Comparison of ENCODE assay signal across 8 cellular contexts in the genomic region with DNA sequence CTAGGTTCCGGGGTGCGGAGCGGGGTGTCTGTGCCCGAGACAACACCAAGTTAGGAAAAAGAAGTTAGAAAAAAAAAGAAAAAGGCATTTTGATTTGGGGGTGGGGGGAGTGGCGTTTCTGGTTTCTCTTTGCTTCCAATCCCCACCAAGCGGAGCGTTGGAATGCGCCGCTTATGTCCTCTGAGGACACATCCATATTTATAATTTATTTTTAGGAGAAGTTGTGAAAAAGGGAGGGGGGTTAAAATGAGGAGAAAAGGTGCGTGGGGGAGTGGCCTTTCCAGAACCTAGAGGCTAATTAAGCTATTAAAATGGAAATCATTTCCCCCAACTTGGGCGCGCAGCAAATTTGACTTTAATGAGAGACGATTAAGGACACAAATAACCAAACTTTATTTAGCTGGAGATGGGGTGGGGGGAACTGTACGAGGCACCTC.
A peak's percentile ranks its signal among the peaks of the same experiment; 100 is the strongest.
DNase-seq lines count a peak whose midpoint lies in the region; ATAC-seq lines count a peak whose summit lies in the region.

No MANE protein-coding gene starts in this region.

- peaks cover 2% of the 10 kb centered on the region for H3K27me3 ChIP-seq in CD4-positive, CD25-positive, alpha-beta regulatory T cell (ENCODE audit: control insufficient read depth, insufficient read depth, low read length)

- peak overlapping the region in 1 of 3 donors; percentile 48 for H3K27ac Mint-ChIP-seq in CD4-positive, CD25-positive, alpha-beta regulatory T cell
- peak overlapping the region in 1 of 2 donors; percentile 41 for H3K27ac Mint-ChIP-seq in effector memory CD8-positive, alpha-beta T cell
- no peak overlapping the region for H3K27ac Mint-ChIP-seq in natural killer cell treated with Interleukin-12 subunit alpha and Interleukin-12 subunit beta and Interleukin-15 and Interleukin-18, amount 100 ng/mL, for 72 hours

- H3K27me3 Mint-ChIP-seq in CD4-positive, CD25-positive, alpha-beta regulatory T cell: peaks cover 57% of the 10 kb centered on the region
- peaks cover 14 to 43% of the 10 kb centered on the region in 2 donors for H3K27me3 Mint-ChIP-seq in effector memory CD8-positive, alpha-beta T cell
- H3K27me3 Mint-ChIP-seq in natural killer cell treated with Interleukin-12 subunit alpha and Interleukin-12 subunit beta and Interleukin-15 and Interleukin-18, amount 100 ng/mL, for 72 hours: peaks cover 21 to 23% of the 10 kb centered on the region in 2 donors

- no peaks in the 10 kb centered on the region for H3K36me3 ChIP-seq in CD4-positive, CD25-positive, alpha-beta regulatory T cell (ENCODE audit: control insufficient read depth, insufficient read depth, low read length)

- H3K4me1 Mint-ChIP-seq in CD4-positive, CD25-positive, alpha-beta regulatory T cell: peaks cover 0 to 20% (median 3%) of the 10 kb centered on the region in 4 donors
- H3K4me1 Mint-ChIP-seq in effector memory CD8-positive, alpha-beta T cell (ENCODE audit: low read depth in 2 of 2): peaks cover 9 to 10% of the 10 kb centered on the region in 2 donors
- H3K4me1 Mint-ChIP-seq in natural killer cell treated with Interleukin-12 subunit alpha and Interleukin-12 subunit beta and Interleukin-15 and Interleukin-18, amount 100 ng/mL, for 72 hours (ENCODE audit: low read depth in 2 of 2): peaks cover 7 to 10% of the 10 kb centered on the region in 2 donors

- H3K4me3 Mint-ChIP-seq in CD4-positive, CD25-positive, alpha-beta regulatory T cell: peak overlapping the region; percentile 27 to 83 (median 62)
- H3K4me3 Mint-ChIP-seq in effector memory CD8-positive, alpha-beta T cell: peak overlapping the region; percentile 75 to 76
- H3K4me3 Mint-ChIP-seq in natural killer cell treated with Interleukin-12 subunit alpha and Interleukin-12 subunit beta and Interleukin-15 and Interleukin-18, amount 100 ng/mL, for 72 hours: peak overlapping the region; percentile 58

- no peak overlapping the region for H3K27ac ChIP-seq in CD4-positive, CD25-positive, alpha-beta regulatory T cell (ENCODE audit: insufficient read depth, low read length, poor library complexity, severe bottlenecking)

- no peak for DNase-seq in CD4-positive, CD25-positive, alpha-beta regulatory T cell
- DNase-seq in M059J (ENCODE audit: low read depth) (peak; percentile 32), NCI-H446 (lab: John Stamatoyannopoulos, UW) (no peak), globus pallidus (ENCODE audit: low spot score) (no peak), SW480 (ENCODE audit: low spot score) (no peak)
- DNase-seq in effector memory CD8-positive, alpha-beta T cell: no peak
- no peak for DNase-seq in natural killer cell treated with Interleukin-12 subunit alpha and Interleukin-12 subunit beta and Interleukin-15 and Interleukin-18, amount 100 ng/mL, for 72 hours (ENCODE audit: low spot score)

- no peak for ATAC-seq in CD4-positive, CD25-positive, alpha-beta regulatory T cell (ENCODE audit: low read depth in 2 of 2)
- ATAC-seq in effector memory CD8-positive, alpha-beta T cell (replicated peaks): no peak
- ATAC-seq in natural killer cell treated with Interleukin-12 subunit alpha and Interleukin-12 subunit beta and Interleukin-15 and Interleukin-18, amount 100 ng/mL, for 72 hours: no peak
- no peak for ATAC-seq in GM21360 (IDR thresholded peaks at IDR 0.05; ENCODE audit: unreplicated experiment)

- H3K9me3 ChIP-seq in CD4-positive, CD25-positive, alpha-beta regulatory T cell (ENCODE audit: control insufficient read depth in 2 of 2, low read length in 2 of 2): no peaks in the 10 kb centered on the region

- peaks cover 29% of the 10 kb centered on the region for H3K4me1 ChIP-seq in CD4-positive, CD25-positive, alpha-beta regulatory T cell (ENCODE audit: control insufficient read depth, insufficient read depth, low read length, poor library complexity, severe bottlenecking)

- no peaks in the 10 kb centered on the region for H3K36me3 Mint-ChIP-seq in CD4-positive, CD25-positive, alpha-beta regulatory T cell
- H3K36me3 Mint-ChIP-seq in effector memory CD8-positive, alpha-beta T cell (ENCODE audit: insufficient read depth): no peaks in the 10 kb centered on the region
- no peaks in the 10 kb centered on the region for H3K36me3 Mint-ChIP-seq in natural killer cell treated with Interleukin-12 subunit alpha and Interleukin-12 subunit beta and Interleukin-15 and Interleukin-18, amount 100 ng/mL, for 72 hours

- H3K9me3 Mint-ChIP-seq in CD4-positive, CD25-positive, alpha-beta regulatory T cell: peaks cover 0 to 3% (median 0%) of the 10 kb centered on the region in 7 donors
- no peaks in the 10 kb centered on the region for H3K9me3 Mint-ChIP-seq in effector memory CD8-positive, alpha-beta T cell
- no peaks in the 10 kb centered on the region for H3K9me3 Mint-ChIP-seq in natural killer cell treated with Interleukin-12 subunit alpha and Interleukin-12 subunit beta and Interleukin-15 and Interleukin-18, amount 100 ng/mL, for 72 hours

- peak overlapping the region; percentile 37 for H3K4me3 ChIP-seq in CD4-positive, CD25-positive, alpha-beta regulatory T cell (ENCODE audit: low read depth, low read length)
